ENCODE assay signal across 1 cellular context in genomic region chr16:81700780-81701165, GRCh38.
TF ChIP-seq lines count a peak whose summit lies in the region.

No MANE protein-coding gene starts in this region.

TF ChIP-seq in A549, 52 proteins besides CTCF, POLR2A, EP300 and RAD21 (continued from another document):
- TF ChIP-seq PBX3 (IDR thresholded peaks at IDR 0.05) (no peak), HMGXB4 (CRISPR knock-in tag; IDR thresholded peaks at IDR 0.05; ENCODE audit: borderline replicate concordance) (no peak), HOXB5 (CRISPR knock-in tag; IDR thresholded peaks at IDR 0.05) (no peak), KDM5A (IDR thresholded peaks at IDR 0.05) (no peak), HEYL (CRISPR knock-in tag; IDR thresholded peaks at IDR 0.05) (no peak), BHLHE40 (IDR thresholded peaks at IDR 0.05; ENCODE audit: low read depth, low read length) (no peak), MYC (IDR thresholded peaks at IDR 0.05; ENCODE audit: borderline replicate concordance, low read length) (no peak)
